In genomic region chr2:58240595-58240937, GRCh38 we compare ENCODE assay signal across 8 cellular contexts. TPM values are rescaled to one million over a fixed set of nuclear protein-coding genes. Genes with fewer than 3 reads are reported as not detected.
DNase-seq lines count a peak whose midpoint lies in the region; ATAC-seq and TF ChIP-seq lines count a peak whose summit lies in the region.

No MANE protein-coding gene starts in this region.

- peaks cover 27% of the 10 kb centered on the region for H3K4me1 ChIP-seq in BLaER1

- TF ChIP-seq CTCF in chondrocyte (IDR thresholded peaks at IDR 0.05) (no peak), mesothelial cell of epicardium (IDR thresholded peaks at IDR 0.05; ENCODE audit: unreplicated experiment) (no peak)

- no peaks in the 10 kb centered on the region for H3K9me3 ChIP-seq in BLaER1

- H3K36me3 ChIP-seq in BLaER1, result no peaks in the 10 kb centered on the region

- H3K9me3 Mint-ChIP-seq in chondrocyte (ENCODE audit: low read depth) (peaks cover 6% of the 10 kb centered on the region), mesothelial cell of epicardium (peaks cover 6% of the 10 kb centered on the region)

- H3K4me3 Mint-ChIP-seq in chondrocyte (ENCODE audit: unreplicated experiment) (peak overlapping the region; percentile 93), mesothelial cell of epicardium (peak overlapping the region; percentile 95)

- ATAC-seq in GM21528 (IDR thresholded peaks at IDR 0.05; ENCODE audit: low FRiP score, unreplicated experiment), result peak; percentile 14
- no peak for ATAC-seq in activated CD4-positive, CD25-positive, alpha-beta regulatory T cell treated with anti-CD3 and anti-CD28 coated beads, Interleukin-2, amount 50 U/mL, for 24 hours

- peak overlapping the region; percentile 88 for H3K9ac ChIP-seq in BLaER1

- no peaks in the 10 kb centered on the region for H3K27me3 Mint-ChIP-seq in chondrocyte (ENCODE audit: low read depth)
- no peaks in the 10 kb centered on the region for H3K27me3 Mint-ChIP-seq in mesothelial cell of epicardium (ENCODE audit: low read depth)

- no peaks in the 10 kb centered on the region for H3K27me3 ChIP-seq in BLaER1

- 0 out of 2 replicates have a peak, but pooled peaks cover 5% of the 10 kb centered on the region for H4K20me1 ChIP-seq in BLaER1

- H3K4me3 ChIP-seq in BLaER1, result peak overlapping the region; percentile 75

- H3K27ac ChIP-seq in BLaER1, result peak overlapping the region; percentile 91

- H3K27ac Mint-ChIP-seq in chondrocyte (ENCODE audit: unreplicated experiment), result peak overlapping the region; percentile 91
- H3K27ac Mint-ChIP-seq in mesothelial cell of epicardium, result peak overlapping the region; percentile 96

- peak; percentile 47 for DNase-seq in NCI-H510A treated with DMSO at 0.1 percent for 48 hours (lab: John Stamatoyannopoulos, UW)
- no peak for DNase-seq in chondrocyte (ENCODE audit: low spot score)
- DNase-seq in mesothelial cell of epicardium (ENCODE audit: low spot score in 2 of 2, unreplicated experiment in 2 of 2), result no peak
- DNase-seq in HuH-7 (ENCODE audit: low spot score), result no peak
- no peak for DNase-seq in stimulated activated CD4-positive, alpha-beta T cell treated with anti-CD3 and anti-CD28 coated beads, Interleukin-2, amount 100 ng/mL, for 24 hours

- no peaks in the 10 kb centered on the region for H3K36me3 Mint-ChIP-seq in chondrocyte (ENCODE audit: low read depth)
- H3K36me3 Mint-ChIP-seq in mesothelial cell of epicardium, result peaks cover 6% of the 10 kb centered on the region

- peak overlapping the region; percentile 74 for H3K4me2 ChIP-seq in BLaER1

- H3K4me1 Mint-ChIP-seq in chondrocyte (ENCODE audit: low read depth) (peaks cover 15% of the 10 kb centered on the region), mesothelial cell of epicardium (peaks cover 31% of the 10 kb centered on the region)

RNA-seq across cellular contexts. Expression of gene FANCL, which starts 0.6 kb away (rescaled TPM):
- total RNA-seq in chondrocyte, result 8.6 to 22.1 TPM (median 10.2 TPM) in 3 replicates
- 39.6 to 45.2 TPM (median 43.3 TPM) in 3 replicates for total RNA-seq in mesothelial cell of epicardium
